Comparison of ENCODE assay signal across 8 cellular contexts in genomic region chr15:64009798-64010241, GRCh38. TPM values are rescaled to one million over a fixed set of nuclear protein-coding genes. Genes with fewer than 3 reads are reported as not detected.
DNase-seq lines count a peak whose midpoint lies in the region; ATAC-seq and TF ChIP-seq lines count a peak whose summit lies in the region.

No MANE protein-coding gene starts in this region.

- H3K36me3 ChIP-seq in skeletal muscle tissue (ENCODE audit: control insufficient read depth in 3 of 3, insufficient read depth in 3 of 3, low read length in 3 of 3) (peaks cover 0 to 2% (median 0%) of the 10 kb centered on the region in 3 donors), adrenal gland (replicated peaks in 1 of 2) (no peaks in the 10 kb centered on the region)

- H3K4me3 ChIP-seq in skeletal muscle tissue (ENCODE audit: low read length in 3 of 3) (no peak overlapping the region), adrenal gland (no peak overlapping the region)

- DNase-seq in NAMALWA (ENCODE audit: low spot score) (peak; percentile 38), adrenal gland (no peak), NCI-H1092 (lab: John Stamatoyannopoulos, UW) (no peak), NCI-H510A treated with DMSO at 0.1 percent for 48 hours (lab: John Stamatoyannopoulos, UW) (no peak), NCI-H510A (lab: John Stamatoyannopoulos, UW) (no peak)
- DNase-seq in activated naive CD4-positive, alpha-beta T cell treated with Interleukin-2 at 50 U/mL for 16 hours, result peak; percentile 71

- no peaks in the 10 kb centered on the region for H3K27me3 ChIP-seq in skeletal muscle tissue (ENCODE audit: control insufficient read depth in 3 of 3, insufficient read depth in 3 of 3, low read length in 3 of 3)
- no peaks in the 10 kb centered on the region for H3K27me3 ChIP-seq in adrenal gland

- peak; percentile 37 for ATAC-seq in GM18517 (IDR thresholded peaks at IDR 0.05; ENCODE audit: unreplicated experiment)

- no peak for TF ChIP-seq POLR2A in adrenal gland (IDR thresholded peaks at IDR 0.05)

- H3K27ac ChIP-seq in skeletal muscle tissue (ENCODE audit: low read depth, low read length) (peak overlapping the region; percentile 29), adrenal gland (no peak overlapping the region)

- TF ChIP-seq CTCF in adrenal gland (IDR thresholded peaks at IDR 0.05), result no peak

- peaks cover 49 to 93% (median 72%) of the 10 kb centered on the region in 3 donors for H3K4me1 ChIP-seq in skeletal muscle tissue (ENCODE audit: control insufficient read depth in 3 of 3, insufficient read depth in 3 of 3, low read length in 3 of 3)
- peaks cover 7 to 10% of the 10 kb centered on the region in 2 donors for H3K4me1 ChIP-seq in adrenal gland (replicated peaks in 1 of 2)

- H3K9me3 ChIP-seq in skeletal muscle tissue (ENCODE audit: control insufficient read depth in 3 of 3, low read length in 3 of 3) (no peaks in the 10 kb centered on the region), adrenal gland (replicated peaks in 1 of 3) (no peaks in the 10 kb centered on the region)

- H3K9ac ChIP-seq in skeletal muscle tissue (ENCODE audit: low read depth in 1 of 3, low read length in 3 of 3), result peak overlapping the region in 1 of 3 donors; percentile 1

- intact Hi-C loops in adrenal gland (cut with DNase I), result no loop called here

- WGBS in adrenal gland, 4 donors, result 86 to 97% (median 92%) methylated on average over 3 of the region's 3 CpGs

RNA-seq across cellular contexts. Expression of gene DAPK2, which starts 36.5 kb away (rescaled TPM):
- total RNA-seq in skeletal muscle tissue (2.6 TPM), adrenal gland (1 to 10 TPM; 2.9 to 8.4 (median 6.5) TPM)
- polyA plus RNA-seq in adrenal gland, result 1 to 10 TPM in 2 of 3 donors, under 1 TPM in 1; 0.97 to 8.7 (median 6.4) TPM

Comparison
In these comparisons a context has a peak if more than half of its experiments do, and no peak if none do; other contexts are left out.
1. DNase-seq: peak in NAMALWA (single experiment) and activated naive CD4-positive, alpha-beta T cell treated with Interleukin-2 at 50 U/mL for 16 hours (single experiment); none in adrenal gland (0 of 7), NCI-H1092 (single experiment), NCI-H510A treated with DMSO at 0.1 percent for 48 hours (single experiment) and NCI-H510A (single experiment).